1 cellular context compared by ENCODE assay signal in the genomic region with DNA sequence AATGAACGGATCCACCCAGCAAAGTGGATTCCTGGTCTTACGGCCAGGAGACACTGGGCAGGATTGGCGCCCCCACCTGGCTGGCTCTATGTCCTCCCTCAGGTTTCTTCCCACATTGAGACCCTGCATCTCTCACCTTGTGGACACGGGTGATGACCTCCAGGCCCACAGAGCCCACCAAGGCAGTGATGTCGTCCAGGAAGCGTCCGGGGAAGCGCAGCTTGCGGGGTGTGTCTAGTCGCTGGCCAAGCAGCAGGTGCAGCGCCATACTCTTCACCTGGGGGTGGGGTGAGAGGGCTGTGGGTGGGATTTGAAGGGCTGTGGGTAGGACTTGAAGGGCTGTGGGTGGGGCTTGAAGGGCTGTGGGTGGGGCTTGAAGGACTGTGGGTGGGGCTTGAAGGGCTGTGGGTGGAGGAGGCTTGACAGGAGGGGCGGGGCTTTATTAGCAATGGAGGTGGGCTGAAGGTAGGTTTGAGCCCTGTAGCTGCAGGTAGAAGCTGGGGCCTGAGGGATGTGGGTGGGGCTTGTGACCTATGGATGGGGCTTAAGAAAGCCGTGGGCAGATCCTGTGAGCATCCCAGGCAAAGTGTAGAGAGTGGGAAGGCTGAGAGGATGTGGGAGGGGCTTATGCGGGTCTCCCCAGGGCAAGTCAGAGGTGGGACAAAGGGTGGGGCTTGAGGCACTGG.
TF ChIP-seq lines count a peak whose summit lies in the region.

No MANE protein-coding gene starts in this region.

TF ChIP-seq in H1, 55 proteins besides CTCF, POLR2A, EP300 and RAD21:
- TF ChIP-seq TAF7 (optimal IDR thresholded peaks at IDR 0.05; ENCODE audit: borderline replicate concordance, low read depth, low read length) (no peak), BCL11A (IDR thresholded peaks at IDR 0.05; ENCODE audit: low read depth in 2 of 2, low read length in 2 of 2) (no peak), NRF1 (IDR thresholded peaks at IDR 0.05; ENCODE audit: low read depth, low read length) (no peak), NANOG (IDR thresholded peaks at IDR 0.05; ENCODE audit: insufficient read depth, low read depth, low read length, poor library complexity, severe bottlenecking) (no peak), SIRT6 (IDR thresholded peaks at IDR 0.05; ENCODE audit: low read length) (no peak), BACH1 (IDR thresholded peaks at IDR 0.05; ENCODE audit: low read length) (peak; percentile 69; the same call in 1 of the 2 replicates), CREB1 (IDR thresholded peaks at IDR 0.05) (no peak), JUND (IDR thresholded peaks at IDR 0.05; ENCODE audit: low read length) (no peak), MAFK (IDR thresholded peaks at IDR 0.05; ENCODE audit: low read depth, low read length) (no peak), FOSL1 (IDR thresholded peaks at IDR 0.05; ENCODE audit: insufficient read depth, low read depth, low read length) (no peak), HDAC2 (IDR thresholded peaks at IDR 0.05; ENCODE audit: borderline replicate concordance in 1 of 2, low read depth in 2 of 2, low read length in 2 of 2) (peak in 1 of 2 experiments; percentile 89; a peak in 1 of 4 replicates), CHD1 (IDR thresholded peaks at IDR 0.05; ENCODE audit: low read depth, low read length) (no peak)
- TF ChIP-seq, protein P1, sequence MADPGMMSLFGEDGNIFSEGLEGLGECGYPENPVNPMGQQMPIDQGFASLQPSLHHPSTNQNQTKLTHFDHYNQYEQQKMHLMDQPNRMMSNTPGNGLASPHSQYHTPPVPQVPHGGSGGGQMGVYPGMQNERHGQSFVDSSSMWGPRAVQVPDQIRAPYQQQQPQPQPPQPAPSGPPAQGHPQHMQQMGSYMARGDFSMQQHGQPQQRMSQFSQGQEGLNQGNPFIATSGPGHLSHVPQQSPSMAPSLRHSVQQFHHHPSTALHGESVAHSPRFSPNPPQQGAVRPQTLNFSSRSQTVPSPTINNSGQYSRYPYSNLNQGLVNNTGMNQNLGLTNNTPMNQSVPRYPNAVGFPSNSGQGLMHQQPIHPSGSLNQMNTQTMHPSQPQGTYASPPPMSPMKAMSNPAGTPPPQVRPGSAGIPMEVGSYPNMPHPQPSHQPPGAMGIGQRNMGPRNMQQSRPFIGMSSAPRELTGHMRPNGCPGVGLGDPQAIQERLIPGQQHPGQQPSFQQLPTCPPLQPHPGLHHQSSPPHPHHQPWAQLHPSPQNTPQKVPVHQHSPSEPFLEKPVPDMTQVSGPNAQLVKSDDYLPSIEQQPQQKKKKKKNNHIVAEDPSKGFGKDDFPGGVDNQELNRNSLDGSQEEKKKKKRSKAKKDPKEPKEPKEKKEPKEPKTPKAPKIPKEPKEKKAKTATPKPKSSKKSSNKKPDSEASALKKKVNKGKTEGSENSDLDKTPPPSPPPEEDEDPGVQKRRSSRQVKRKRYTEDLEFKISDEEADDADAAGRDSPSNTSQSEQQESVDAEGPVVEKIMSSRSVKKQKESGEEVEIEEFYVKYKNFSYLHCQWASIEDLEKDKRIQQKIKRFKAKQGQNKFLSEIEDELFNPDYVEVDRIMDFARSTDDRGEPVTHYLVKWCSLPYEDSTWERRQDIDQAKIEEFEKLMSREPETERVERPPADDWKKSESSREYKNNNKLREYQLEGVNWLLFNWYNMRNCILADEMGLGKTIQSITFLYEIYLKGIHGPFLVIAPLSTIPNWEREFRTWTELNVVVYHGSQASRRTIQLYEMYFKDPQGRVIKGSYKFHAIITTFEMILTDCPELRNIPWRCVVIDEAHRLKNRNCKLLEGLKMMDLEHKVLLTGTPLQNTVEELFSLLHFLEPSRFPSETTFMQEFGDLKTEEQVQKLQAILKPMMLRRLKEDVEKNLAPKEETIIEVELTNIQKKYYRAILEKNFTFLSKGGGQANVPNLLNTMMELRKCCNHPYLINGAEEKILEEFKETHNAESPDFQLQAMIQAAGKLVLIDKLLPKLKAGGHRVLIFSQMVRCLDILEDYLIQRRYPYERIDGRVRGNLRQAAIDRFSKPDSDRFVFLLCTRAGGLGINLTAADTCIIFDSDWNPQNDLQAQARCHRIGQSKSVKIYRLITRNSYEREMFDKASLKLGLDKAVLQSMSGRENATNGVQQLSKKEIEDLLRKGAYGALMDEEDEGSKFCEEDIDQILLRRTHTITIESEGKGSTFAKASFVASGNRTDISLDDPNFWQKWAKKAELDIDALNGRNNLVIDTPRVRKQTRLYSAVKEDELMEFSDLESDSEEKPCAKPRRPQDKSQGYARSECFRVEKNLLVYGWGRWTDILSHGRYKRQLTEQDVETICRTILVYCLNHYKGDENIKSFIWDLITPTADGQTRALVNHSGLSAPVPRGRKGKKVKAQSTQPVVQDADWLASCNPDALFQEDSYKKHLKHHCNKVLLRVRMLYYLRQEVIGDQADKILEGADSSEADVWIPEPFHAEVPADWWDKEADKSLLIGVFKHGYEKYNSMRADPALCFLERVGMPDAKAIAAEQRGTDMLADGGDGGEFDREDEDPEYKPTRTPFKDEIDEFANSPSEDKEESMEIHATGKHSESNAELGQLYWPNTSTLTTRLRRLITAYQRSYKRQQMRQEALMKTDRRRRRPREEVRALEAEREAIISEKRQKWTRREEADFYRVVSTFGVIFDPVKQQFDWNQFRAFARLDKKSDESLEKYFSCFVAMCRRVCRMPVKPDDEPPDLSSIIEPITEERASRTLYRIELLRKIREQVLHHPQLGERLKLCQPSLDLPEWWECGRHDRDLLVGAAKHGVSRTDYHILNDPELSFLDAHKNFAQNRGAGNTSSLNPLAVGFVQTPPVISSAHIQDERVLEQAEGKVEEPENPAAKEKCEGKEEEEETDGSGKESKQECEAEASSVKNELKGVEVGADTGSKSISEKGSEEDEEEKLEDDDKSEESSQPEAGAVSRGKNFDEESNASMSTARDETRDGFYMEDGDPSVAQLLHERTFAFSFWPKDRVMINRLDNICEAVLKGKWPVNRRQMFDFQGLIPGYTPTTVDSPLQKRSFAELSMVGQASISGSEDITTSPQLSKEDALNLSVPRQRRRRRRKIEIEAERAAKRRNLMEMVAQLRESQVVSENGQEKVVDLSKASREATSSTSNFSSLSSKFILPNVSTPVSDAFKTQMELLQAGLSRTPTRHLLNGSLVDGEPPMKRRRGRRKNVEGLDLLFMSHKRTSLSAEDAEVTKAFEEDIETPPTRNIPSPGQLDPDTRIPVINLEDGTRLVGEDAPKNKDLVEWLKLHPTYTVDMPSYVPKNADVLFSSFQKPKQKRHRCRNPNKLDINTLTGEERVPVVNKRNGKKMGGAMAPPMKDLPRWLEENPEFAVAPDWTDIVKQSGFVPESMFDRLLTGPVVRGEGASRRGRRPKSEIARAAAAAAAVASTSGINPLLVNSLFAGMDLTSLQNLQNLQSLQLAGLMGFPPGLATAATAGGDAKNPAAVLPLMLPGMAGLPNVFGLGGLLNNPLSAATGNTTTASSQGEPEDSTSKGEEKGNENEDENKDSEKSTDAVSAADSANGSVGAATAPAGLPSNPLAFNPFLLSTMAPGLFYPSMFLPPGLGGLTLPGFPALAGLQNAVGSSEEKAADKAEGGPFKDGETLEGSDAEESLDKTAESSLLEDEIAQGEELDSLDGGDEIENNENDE (IDR thresholded peaks at IDR 0.05; ENCODE audit: insufficient replicate concordance, low read length): no peak
TF ChIP-seq in H1: peak in this region for 2.
